ENCODE assay signal across 18 cellular contexts in the genomic region with DNA sequence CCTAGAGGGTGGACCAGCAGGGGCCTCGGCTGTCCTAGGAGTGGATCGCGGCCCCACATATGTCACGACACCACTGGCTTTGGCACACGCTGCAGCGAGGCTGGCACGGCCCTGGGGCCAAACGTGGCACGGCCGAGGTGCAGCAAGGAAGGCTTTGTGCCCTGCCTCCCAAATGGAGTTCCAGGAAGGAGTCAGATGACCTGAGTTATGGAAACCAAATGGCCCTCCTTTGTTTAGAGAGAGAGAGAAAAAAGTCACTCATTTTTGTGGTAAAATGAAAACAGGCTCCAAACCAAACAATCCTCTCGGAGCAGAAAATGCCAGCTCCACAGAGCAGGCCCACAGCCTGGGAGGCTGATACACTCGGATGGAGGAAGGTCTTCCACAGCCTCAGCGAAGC.
DNase-seq lines count a peak whose midpoint lies in the region; ATAC-seq, FAIRE-seq and TF ChIP-seq lines count a peak whose summit lies in the region.
"Had no signal": no experiment of that assay in that cellular context is flagged by ENCODE, and none has a peak within 500 bp of the region (broad histone marks: within the 10 kb centered on the region; RNA-seq: fewer than 3 reads in every experiment).

No MANE protein-coding gene starts in this region.

- no peak for TF ChIP-seq CTCF in choroid plexus epithelial cell (conservative IDR thresholded peaks at IDR 0.05; ENCODE audit: low read depth, low read length)
- no peak for TF ChIP-seq CTCF in transverse colon (IDR thresholded peaks at IDR 0.05)
- no peak for TF ChIP-seq CTCF in activated CD8-positive, alpha-beta T cell treated with anti-CD3 and anti-CD28 coated beads for 36 hours (IDR thresholded peaks at IDR 0.05)

- H4K8ac ChIP-seq in mesenchymal stem cell (ENCODE audit: low read length) = peak overlapping the region; percentile 88

- H3K9me3 Mint-ChIP-seq in activated CD8-positive, alpha-beta T cell treated with anti-CD3 and anti-CD28 coated beads for 36 hours = no peaks in the 10 kb centered on the region
- H3K9me3 Mint-ChIP-seq: activated CD4-positive, alpha-beta T cell treated with anti-CD3 and anti-CD28 coated beads, Interleukin-2, amount 10 ng/mL, durations not matched to agents 24 days and 14 days; CD4-positive, alpha-beta T cell; dendritic cell treated with granulocyte-macrophage colony-stimulating factor and Interleukin-4, amounts not matched to agents 40 ng/mL and 50 ng/mL, for 4 days had no signal

- H3K4me3 Mint-ChIP-seq in activated CD8-positive, alpha-beta T cell treated with anti-CD3 and anti-CD28 coated beads for 36 hours = no peak overlapping the region
- H3K4me3 Mint-ChIP-seq: activated CD4-positive, alpha-beta T cell treated with anti-CD3 and anti-CD28 coated beads, Interleukin-2, amount 10 ng/mL, durations not matched to agents 24 days and 14 days; CD4-positive, alpha-beta T cell; dendritic cell treated with granulocyte-macrophage colony-stimulating factor and Interleukin-4, amounts not matched to agents 40 ng/mL and 50 ng/mL, for 4 days had no signal

- CTCF ChIA-PET in activated CD8-positive, alpha-beta T cell treated with anti-CD3 and anti-CD28 coated beads for 36 hours (lab: Charles Lee) = no interaction called here

- 95% methylated on average over 13 of the region's 13 CpGs for WGBS in mesenchymal stem cell
- 68 to 75% methylated on average over 4 to 13 of the region's 13 CpGs for WGBS in transverse colon (ENCODE audit: low coverage in 1 of 2), 2 donors

- H3K27me3 ChIP-seq in Karpas-422 (ENCODE audit: low read length) = no peaks in the 10 kb centered on the region
- no peaks in the 10 kb centered on the region for H3K27me3 ChIP-seq in mesenchymal stem cell (ENCODE audit: control insufficient read depth in 1 of 2, insufficient read depth in 1 of 2, low read length in 2 of 2)
- H3K27me3 ChIP-seq in transverse colon = no peaks in the 10 kb centered on the region
- H3K27me3 ChIP-seq: adrenal gland, suprapubic skin had no signal

- H3K27ac ChIP-seq in Karpas-422 (ENCODE audit: low read length) (no peak overlapping the region), mesenchymal stem cell (ENCODE audit: low read length, poor library complexity, severe bottlenecking) (peak overlapping the region; percentile 55), transverse colon (peak overlapping the region; percentile 48 to 69 (median 60))
- H3K27ac ChIP-seq: HL-60 had no signal

- no peaks in the 10 kb centered on the region for H4K20me1 ChIP-seq in Karpas-422 (ENCODE audit: insufficient read depth, low read depth, low read length)

- no peak for TF ChIP-seq POLR2A in transverse colon (IDR thresholded peaks at IDR 0.05)

- no peaks in the 10 kb centered on the region for H3K4me1 Mint-ChIP-seq in activated CD8-positive, alpha-beta T cell treated with anti-CD3 and anti-CD28 coated beads for 36 hours (ENCODE audit: low read depth)
- H3K4me1 Mint-ChIP-seq: activated CD4-positive, alpha-beta T cell treated with anti-CD3 and anti-CD28 coated beads, Interleukin-2, amount 10 ng/mL, durations not matched to agents 24 days and 14 days had no signal

- no peaks in the 10 kb centered on the region for H3K27me3 Mint-ChIP-seq in activated CD8-positive, alpha-beta T cell treated with anti-CD3 and anti-CD28 coated beads for 36 hours
- H3K27me3 Mint-ChIP-seq: CD4-positive, alpha-beta T cell had no signal

- intact Hi-C loops in transverse colon (cut with DNase I; ENCODE audit: low total_unique reads) = no loop called here
- intact Hi-C loops in activated CD8-positive, alpha-beta T cell treated with anti-CD3 and anti-CD28 coated beads for 36 hours (cut with micrococcal nuclease) = no loop called here

- peaks cover 7% of the 10 kb centered on the region for H3K4me1 ChIP-seq in Karpas-422 (ENCODE audit: low read length)
- peaks cover 7% of the 10 kb centered on the region for H3K4me1 ChIP-seq in mesenchymal stem cell (ENCODE audit: control insufficient read depth, insufficient read depth, low read depth, low read length)
- H3K4me1 ChIP-seq in transverse colon = peaks cover 0 to 14% (median 0%) of the 10 kb centered on the region in 4 donors
- H3K4me1 ChIP-seq: suprapubic skin had no signal

- no peak for ATAC-seq in activated CD8-positive, alpha-beta T cell treated with anti-CD3 and anti-CD28 coated beads for 36 hours

- peak overlapping the region; percentile 66 for H2AK5ac ChIP-seq in mesenchymal stem cell (ENCODE audit: low read length, severe bottlenecking)

- peak overlapping the region; percentile 92 to 93 for H3K18ac ChIP-seq in mesenchymal stem cell (ENCODE audit: low read depth in 1 of 2, low read length in 2 of 2)

- no peak for DNase-seq in Karpas-422
- peak; percentile 33 for DNase-seq in choroid plexus epithelial cell (ENCODE audit: low read depth)
- peak; percentile 58 for DNase-seq in mesenchymal stem cell
- DNase-seq in transverse colon = no peak
- no peak for DNase-seq in activated CD8-positive, alpha-beta T cell treated with anti-CD3 and anti-CD28 coated beads for 36 hours
- no peak for DNase-seq in urothelium cell line (ENCODE audit: low spot score)
- DNase-seq in HPDE6-E6E7 (ENCODE audit: extremely low spot score) = no peak
- DNase-seq: activated CD4-positive, alpha-beta T cell treated with anti-CD3 and anti-CD28 coated beads, Interleukin-2, amount 10 ng/mL, durations not matched to agents 24 days and 14 days; activated T-cell treated with anti-CD3 and anti-CD28 coated beads, Interleukin-2, amount 50 U/mL, for 48 hours; adrenal gland; CD4-positive, alpha-beta T cell; Kasumi-1; NCI-H1930; NCI-H526; nucleus accumbens had no signal

- H3K79me2 ChIP-seq in Karpas-422 (ENCODE audit: low read length) = no peaks in the 10 kb centered on the region

- POLR2A ChIA-PET in activated CD8-positive, alpha-beta T cell treated with anti-CD3 and anti-CD28 coated beads for 36 hours (lab: Charles Lee) = no interaction called here

- H3K4me3 ChIP-seq in Karpas-422 (ENCODE audit: low read length) (no peak overlapping the region), choroid plexus epithelial cell (ENCODE audit: low read depth, low read length) (no peak overlapping the region), mesenchymal stem cell (ENCODE audit: insufficient read depth in 1 of 2, low read depth in 1 of 2, low read length in 2 of 2) (no peak overlapping the region), transverse colon (no peak overlapping the region)
- H3K4me3 ChIP-seq: adrenal gland, suprapubic skin had no signal

- H2BK15ac ChIP-seq in mesenchymal stem cell (ENCODE audit: low read depth, poor library complexity, severe bottlenecking) = peak overlapping the region; percentile 97

- peak overlapping the region; percentile 98 for H4K91ac ChIP-seq in mesenchymal stem cell (ENCODE audit: low read length)

- H3K9me2 ChIP-seq in Karpas-422 (replicated peaks; ENCODE audit: insufficient read depth, low read length) = no peaks in the 10 kb centered on the region

- no peak overlapping the region for H2BK5ac ChIP-seq in mesenchymal stem cell (ENCODE audit: low read depth, low read length, poor library complexity, severe bottlenecking)

- H3K14ac ChIP-seq in mesenchymal stem cell (ENCODE audit: low read length in 2 of 2) = peak overlapping the region in 1 of 2 experiments; percentile 78

- H3K23ac ChIP-seq in mesenchymal stem cell (ENCODE audit: low read length in 2 of 2) = no peak overlapping the region

- in situ Hi-C loops in transverse colon (cut with MboI; ENCODE audit: low pct_ligation_motif_present in 1 of 4, low pct_unique_long_range_greater_than_20kb in 1 of 4, low sequenced_read_pairs in 3 of 4) = no loop called here

- H2BK120ac ChIP-seq in mesenchymal stem cell (ENCODE audit: low read depth, low read length) = peak overlapping the region; percentile 71

- no peak overlapping the region for H3K4me2 ChIP-seq in Karpas-422 (ENCODE audit: low read depth, low read length, poor library complexity, severe bottlenecking)
- no peak overlapping the region for H3K4me2 ChIP-seq in mesenchymal stem cell (ENCODE audit: low read length, poor library complexity, severe bottlenecking)

- no peaks in the 10 kb centered on the region for H3K36me3 Mint-ChIP-seq in activated CD8-positive, alpha-beta T cell treated with anti-CD3 and anti-CD28 coated beads for 36 hours (ENCODE audit: low read depth)

- no peak for TF ChIP-seq EP300 in transverse colon (IDR thresholded peaks at IDR 0.05; ENCODE audit: low read depth)

- H3K9me3 ChIP-seq in Karpas-422 (ENCODE audit: low read length) = no peaks in the 10 kb centered on the region
- no peaks in the 10 kb centered on the region for H3K9me3 ChIP-seq in mesenchymal stem cell (ENCODE audit: control insufficient read depth, low read length)
- H3K9me3 ChIP-seq in transverse colon = no peaks in the 10 kb centered on the region
- H3K9me3 ChIP-seq: adrenal gland, suprapubic skin had no signal

- no peak overlapping the region for H3K9ac ChIP-seq in Karpas-422 (ENCODE audit: low read length)
- H3K9ac ChIP-seq in mesenchymal stem cell (ENCODE audit: low read length) = no peak overlapping the region

- H3K36me3 ChIP-seq in Karpas-422 (ENCODE audit: insufficient read depth, low read length) (no peaks in the 10 kb centered on the region), mesenchymal stem cell (ENCODE audit: control insufficient read depth in 1 of 2, insufficient read depth in 2 of 2, low read depth in 1 of 2, low read length in 2 of 2) (peaks cover 0 to 5% of the 10 kb centered on the region in 2 experiments), transverse colon (no peaks in the 10 kb centered on the region)
- H3K36me3 ChIP-seq: adrenal gland, suprapubic skin had no signal

- H3K4ac ChIP-seq in mesenchymal stem cell (ENCODE audit: low read depth in 1 of 2, low read length in 2 of 2) = peak overlapping the region; percentile 81 to 97

- peak overlapping the region; percentile 68; the same call in 1 of the 2 replicates for H2AFZ ChIP-seq in Karpas-422 (ENCODE audit: low read length)
- no peak overlapping the region for H2AFZ ChIP-seq in mesenchymal stem cell (ENCODE audit: low read depth, low read length)

- no peaks in the 10 kb centered on the region for H3K79me1 ChIP-seq in mesenchymal stem cell (replicated peaks; ENCODE audit: low read length, poor library complexity, severe bottlenecking)

- FAIRE-seq in urothelium cell line (lab: Jason Lieb, UNC) = no peak

- peak overlapping the region; percentile 69 to 91 for H2BK12ac ChIP-seq in mesenchymal stem cell (ENCODE audit: low read length in 2 of 2)

- H3K27ac Mint-ChIP-seq in activated CD8-positive, alpha-beta T cell treated with anti-CD3 and anti-CD28 coated beads for 36 hours = no peak overlapping the region
- H3K27ac Mint-ChIP-seq: activated CD4-positive, alpha-beta T cell treated with anti-CD3 and anti-CD28 coated beads, Interleukin-2, amount 10 ng/mL, durations not matched to agents 24 days and 14 days; CD4-positive, alpha-beta T cell; dendritic cell treated with granulocyte-macrophage colony-stimulating factor and Interleukin-4, amounts not matched to agents 40 ng/mL and 50 ng/mL, for 4 days had no signal

Comparison
In these comparisons a context has a peak if more than half of its experiments do, and no peak if none do; other contexts are left out.
1. DNase-seq: peak in choroid plexus epithelial cell (single experiment) and mesenchymal stem cell (single experiment); none in Karpas-422 (single experiment), transverse colon (single experiment), activated CD8-positive, alpha-beta T cell treated with anti-CD3 and anti-CD28 coated beads for 36 hours (single experiment), urothelium cell line (single experiment) and HPDE6-E6E7 (single experiment).